Comparison of ENCODE assay signal across 13 cellular contexts in the genomic region with DNA sequence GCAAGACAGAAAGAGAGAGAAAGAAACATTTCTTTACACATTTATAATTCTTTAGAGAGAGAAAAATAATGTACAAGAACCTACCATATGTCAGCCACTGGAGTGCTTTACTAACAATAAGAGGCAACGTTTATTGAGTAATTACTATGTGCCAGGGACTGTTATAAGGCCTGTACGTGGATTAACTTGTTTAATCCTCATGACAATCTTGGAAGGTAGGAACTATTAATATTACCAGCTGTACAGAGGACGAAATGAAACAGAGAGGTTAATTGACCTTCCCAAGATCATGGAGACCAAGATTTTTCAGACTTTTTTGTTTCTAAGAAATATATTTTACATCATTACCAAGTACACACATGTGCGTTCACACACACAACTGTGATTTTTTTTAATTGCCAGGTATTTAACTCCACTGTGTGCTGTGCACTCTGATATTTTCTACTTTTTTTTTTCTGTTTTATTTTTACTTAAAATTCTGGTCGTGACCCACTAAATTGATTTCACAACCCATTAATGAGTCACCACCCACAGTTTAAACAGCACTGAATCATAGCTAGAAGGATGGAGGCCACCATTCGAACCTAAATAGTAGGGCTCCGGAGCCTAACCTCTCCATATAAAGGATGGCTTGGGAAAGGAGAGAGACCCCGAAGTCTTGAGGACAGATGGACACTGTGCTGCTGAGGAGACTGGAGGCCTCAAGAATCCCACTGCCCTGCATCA. TPM values are rescaled to one million over a fixed set of nuclear protein-coding genes. Genes with fewer than 3 reads are reported as not detected.
A peak's percentile ranks its signal among the peaks of the same experiment; 100 is the strongest.
DNase-seq lines count a peak whose midpoint lies in the region; ATAC-seq and TF ChIP-seq lines count a peak whose summit lies in the region.
"Had no signal": no experiment of that assay in that cellular context is flagged by ENCODE, and none has a peak within 500 bp of the region (broad histone marks: within the 10 kb centered on the region; RNA-seq: fewer than 3 reads in every experiment).

No MANE protein-coding gene starts in this region.

- peak overlapping the region in 7 of 11 experiments; percentile 28 to 78 (median 67); a peak in 13 of 22 replicates for H3K4me2 ChIP-seq in BLaER1 treated with 17β-estradiol and CSF1 and Interleukin-3, amounts not matched to agents 10 nM and 100 nM
- no peak overlapping the region for H3K4me2 ChIP-seq in mammary epithelial cell (ENCODE audit: insufficient read depth, low read depth, low read length)
- H3K4me2 ChIP-seq: GM23338 had no signal

- TF ChIP-seq POLR2A in NB4 (IDR thresholded peaks at IDR 0.05; ENCODE audit: extremely low read depth, insufficient read length), result no peak

- no peaks in the 10 kb centered on the region for H4K20me1 ChIP-seq in BLaER1 treated with 17β-estradiol and CSF1 and Interleukin-3, amounts not matched to agents 10 nM and 100 nM
- no peaks in the 10 kb centered on the region for H4K20me1 ChIP-seq in mammary epithelial cell (ENCODE audit: insufficient read depth, low read length)

- H3K9ac ChIP-seq in BLaER1 treated with 17β-estradiol and CSF1 and Interleukin-3, amounts not matched to agents 10 nM and 100 nM, result 0 out of 22 replicates have a peak overlapping the region, but pooled peaks of 1 of the 11 experiments have one; percentile 21
- H3K9ac ChIP-seq in mammary epithelial cell (ENCODE audit: insufficient read depth, low read length), result no peak overlapping the region

- no TSS peak for BruUV-seq in mammary epithelial cell (replicated peaks; lab: Mats Ljungman, UMichigan)

- dilution Hi-C loops in mammary epithelial cell (cut with HindIII; ENCODE audit: low sequenced_read_pairs), result no loop called here

- ATAC-seq in left lobe of liver, result no peak
- ATAC-seq: GM23338 had no signal

- in situ Hi-C loops in mammary epithelial cell (cut with MboI; ENCODE audit: low sequenced_read_pairs in 2 of 2), result no loop called here

- no peaks in the 10 kb centered on the region for H3K9me3 ChIP-seq in BLaER1 treated with 17β-estradiol and CSF1 and Interleukin-3, amounts not matched to agents 10 nM and 100 nM (replicated peaks in 1 of 11)
- no peaks in the 10 kb centered on the region for H3K9me3 ChIP-seq in mammary epithelial cell (replicated peaks; ENCODE audit: insufficient read depth, low read length)

- no peak overlapping the region for H3K4me3 ChIP-seq in BLaER1 treated with 17β-estradiol and CSF1 and Interleukin-3, amounts not matched to agents 10 nM and 100 nM
- H3K4me3 ChIP-seq in NB4 (ENCODE audit: low read depth, low read length) (no peak overlapping the region), mammary epithelial cell (replicated peaks in 1 of 3; ENCODE audit: insufficient read depth in 1 of 3, low read depth in 2 of 3, low read length in 3 of 3) (no peak overlapping the region)
- H3K4me3 ChIP-seq: GM23338 had no signal

- no peaks in the 10 kb centered on the region for H3K9me3 Mint-ChIP-seq in activated CD4-positive, alpha-beta T cell treated with anti-CD3 and anti-CD28 coated beads, Interleukin-2, amount 10 ng/mL, durations not matched to agents 7 days and 5 days
- H3K9me3 Mint-ChIP-seq: activated naive CD4-positive, alpha-beta T cell treated with anti-CD3 and anti-CD28 coated beads, Interleukin-2, amount 10 ng/mL, durations not matched to agents 7 days and 5 days; CD8-positive, alpha-beta memory T cell; GM23338 had no signal

- no peak overlapping the region for H2AFZ ChIP-seq in mammary epithelial cell (ENCODE audit: low read depth, low read length)
- H2AFZ ChIP-seq: GM23338 had no signal

- TF ChIP-seq CTCF in NB4 (IDR thresholded peaks at IDR 0.05; ENCODE audit: low read depth, low read length), result no peak
- TF ChIP-seq CTCF in mammary epithelial cell (conservative IDR thresholded peaks at IDR 0.05 in 1 of 2, IDR thresholded peaks at IDR 0.05 in 1 of 2; ENCODE audit: extremely low read depth in 1 of 2, insufficient read depth in 1 of 2, low read depth in 1 of 2, low read length in 2 of 2), result no peak

- H3K36me3 ChIP-seq in BLaER1 treated with 17β-estradiol and CSF1 and Interleukin-3, amounts not matched to agents 10 nM and 100 nM, result no peaks in the 10 kb centered on the region
- H3K36me3 ChIP-seq in mammary epithelial cell (ENCODE audit: insufficient read depth, low read length), result no peaks in the 10 kb centered on the region

- DNase-seq in NB4 (ENCODE audit: low read depth) (peak; percentile 83), mammary epithelial cell (peak; percentile 68), myocyte (ENCODE audit: low read depth) (peak; percentile 37), left lobe of liver (ENCODE audit: low spot score) (no peak), NCI-H2029 (lab: John Stamatoyannopoulos, UW) (no peak), cerebellar nuclear complex (lab: John Stamatoyannopoulos, UW) (no peak)
- DNase-seq in activated CD4-positive, alpha-beta T cell treated with anti-CD3 and anti-CD28 coated beads, Interleukin-2, amount 10 ng/mL, durations not matched to agents 7 days and 5 days, result no peak
- DNase-seq: activated naive CD4-positive, alpha-beta T cell treated with anti-CD3 and anti-CD28 coated beads, Interleukin-2, amount 10 ng/mL, durations not matched to agents 7 days and 5 days; CD8-positive, alpha-beta memory T cell; effector memory CD4-positive, alpha-beta T cell; Karpas-422 had no signal

- H3K27ac ChIP-seq in BLaER1 treated with 17β-estradiol and CSF1 and Interleukin-3, amounts not matched to agents 10 nM and 100 nM, result peak overlapping the region in 3 of 11 experiments; percentile 39 to 58 (median 51); a peak in 4 of 22 replicates
- H3K27ac ChIP-seq in mammary epithelial cell (ENCODE audit: insufficient read depth, low read depth, low read length), result no peak overlapping the region

- WGBS in mammary epithelial cell (ENCODE audit: low coverage, missing lambda C conversion rate), result 59% methylated on average over 8 of the region's 8 CpGs

- CTCF ChIA-PET in mammary epithelial cell (lab: Charles Lee; ENCODE audit: low non-redundant PET), result interaction anchor here (0.7 kb wide), 1 partner anchor 9 kb away, joined by 3 read pairs; no protein-coding TSS in a partner anchor
- CTCF ChIA-PET in activated CD4-positive, alpha-beta T cell treated with anti-CD3 and anti-CD28 coated beads, Interleukin-2, amount 10 ng/mL, durations not matched to agents 7 days and 5 days (lab: Charles Lee), result interaction anchor here (1.0 to 1.4 kb wide), 3 partner anchors 53 to 66 kb away, joined by 4 to 5 read pairs (median 5); no protein-coding TSS in a partner anchor

- POLR2A ChIA-PET in activated CD4-positive, alpha-beta T cell treated with anti-CD3 and anti-CD28 coated beads, Interleukin-2, amount 10 ng/mL, durations not matched to agents 7 days and 5 days (lab: Charles Lee), result no interaction called here

- peaks cover 9% of the 10 kb centered on the region for H3K4me1 Mint-ChIP-seq in activated CD4-positive, alpha-beta T cell treated with anti-CD3 and anti-CD28 coated beads, Interleukin-2, amount 10 ng/mL, durations not matched to agents 7 days and 5 days

- H3K27ac Mint-ChIP-seq in activated CD4-positive, alpha-beta T cell treated with anti-CD3 and anti-CD28 coated beads, Interleukin-2, amount 10 ng/mL, durations not matched to agents 7 days and 5 days, result no peak overlapping the region
- H3K27ac Mint-ChIP-seq: activated naive CD4-positive, alpha-beta T cell treated with anti-CD3 and anti-CD28 coated beads, Interleukin-2, amount 10 ng/mL, durations not matched to agents 7 days and 5 days; GM23338 had no signal

- peaks cover 16% of the 10 kb centered on the region for H3K27me3 Mint-ChIP-seq in activated CD4-positive, alpha-beta T cell treated with anti-CD3 and anti-CD28 coated beads, Interleukin-2, amount 10 ng/mL, durations not matched to agents 7 days and 5 days

- H3K27me3 ChIP-seq in BLaER1 treated with 17β-estradiol and CSF1 and Interleukin-3, amounts not matched to agents 10 nM and 100 nM, result peaks cover 9 to 18% (median 15%) of the 10 kb centered on the region in 11 experiments; a peak in 19 of 22 replicates
- peaks cover 5% of the 10 kb centered on the region for H3K27me3 ChIP-seq in mammary epithelial cell (ENCODE audit: insufficient read depth, low read length)

- no peaks in the 10 kb centered on the region for H3K79me2 ChIP-seq in mammary epithelial cell (ENCODE audit: insufficient read depth, low read length)

- H3K4me1 ChIP-seq in BLaER1 treated with 17β-estradiol and CSF1 and Interleukin-3, amounts not matched to agents 10 nM and 100 nM, result peaks cover 12 to 63% (median 25%) of the 10 kb centered on the region in 10 experiments; a peak in 19 of 20 replicates
- H3K4me1 ChIP-seq in mammary epithelial cell (ENCODE audit: insufficient read depth, low read length), result peaks cover 20% of the 10 kb centered on the region

- no peaks in the 10 kb centered on the region for H3K36me3 Mint-ChIP-seq in activated CD4-positive, alpha-beta T cell treated with anti-CD3 and anti-CD28 coated beads, Interleukin-2, amount 10 ng/mL, durations not matched to agents 7 days and 5 days (ENCODE audit: low read depth)
- H3K36me3 Mint-ChIP-seq: activated naive CD4-positive, alpha-beta T cell treated with anti-CD3 and anti-CD28 coated beads, Interleukin-2, amount 10 ng/mL, durations not matched to agents 7 days and 5 days; CD8-positive, alpha-beta memory T cell had no signal

- H3K4me3 Mint-ChIP-seq in activated CD4-positive, alpha-beta T cell treated with anti-CD3 and anti-CD28 coated beads, Interleukin-2, amount 10 ng/mL, durations not matched to agents 7 days and 5 days, result no peak overlapping the region
- H3K4me3 Mint-ChIP-seq: activated naive CD4-positive, alpha-beta T cell treated with anti-CD3 and anti-CD28 coated beads, Interleukin-2, amount 10 ng/mL, durations not matched to agents 7 days and 5 days; GM23338 had no signal

- intact Hi-C loops in mammary epithelial cell (cut with micrococcal nuclease), result no loop called here

RNA-seq across cellular contexts. Expression of a gene that starts 21.4 kb away (rescaled TPM):
- total RNA-seq in mammary epithelial cell (under 1 TPM in 1 of 2 donors, not detected in 1; 0.17 TPM), myocyte (19.7 and 23.6 TPM in 2 replicates), left lobe of liver (0.30 TPM)
- polyA plus RNA-seq in mammary epithelial cell, result not detected
- polyA minus RNA-seq in mammary epithelial cell, result not detected
- polyA plus RNA-seq in myocyte (2012), result 123 TPM
- total RNA-seq in activated CD4-positive, alpha-beta T cell treated with anti-CD3 and anti-CD28 coated beads, Interleukin-2, amount 10 ng/mL, durations not matched to agents 7 days and 5 days, result not detected
- total RNA-seq: CD8-positive, alpha-beta memory T cell had no signal
- polyA plus RNA-seq: CD8-positive, alpha-beta memory T cell had no signal

RNA-seq across cellular contexts. Expression of a gene that starts 48.4 kb away (rescaled TPM):
- total RNA-seq in mammary epithelial cell (10 to 100 TPM; 80.7 to 83.6 TPM), myocyte (103 and 129 TPM in 2 replicates), left lobe of liver (13.0 TPM)
- 71.3 TPM for polyA plus RNA-seq in mammary epithelial cell
- 90.3 TPM for polyA minus RNA-seq in mammary epithelial cell
- 53.9 TPM for polyA plus RNA-seq in myocyte (2012)
- total RNA-seq in activated CD4-positive, alpha-beta T cell treated with anti-CD3 and anti-CD28 coated beads, Interleukin-2, amount 10 ng/mL, durations not matched to agents 7 days and 5 days, result 100 to 1,000 TPM; 178 to 187 TPM

Comparison
In these comparisons a context has a peak if more than half of its experiments do, and no peak if none do; other contexts are left out.
1. DNase-seq: peak in NB4 (single experiment), mammary epithelial cell (single experiment) and myocyte (single experiment); none in left lobe of liver (single experiment), NCI-H2029 (single experiment), activated CD4-positive, alpha-beta T cell treated with anti-CD3 and anti-CD28 coated beads, Interleukin-2, amount 10 ng/mL, durations not matched to agents 7 days and 5 days (single experiment) and cerebellar nuclear complex (0 of 2).
2. RNA of a gene that starts 21.4 kb away (total RNA-seq): 19.7 to 23.6 TPM in myocyte; 0.30 TPM in left lobe of liver (single experiment), 0.17 TPM in mammary epithelial cell and not detected in activated CD4-positive, alpha-beta T cell treated with anti-CD3 and anti-CD28 coated beads, Interleukin-2, amount 10 ng/mL, durations not matched to agents 7 days and 5 days; every median in the first group is over 10 times any median in the second.